Comparison of ENCODE assay signal across 15 cellular contexts in genomic region chr5:110063640-110064592, GRCh38.
DNase-seq lines count a peak whose midpoint lies in the region; ATAC-seq and TF ChIP-seq lines count a peak whose summit lies in the region.
"Had no signal": no experiment of that assay in that cellular context is flagged by ENCODE, and none has a peak within 500 bp of the region (broad histone marks: within the 10 kb centered on the region; RNA-seq: fewer than 3 reads in every experiment).

No MANE protein-coding gene starts in this region.

- 73 to 77% methylated on average over 7 of the region's 7 CpGs for WGBS in GM23248 (ENCODE audit: low coverage in 1 of 2, low lambda C conversion rate in 2 of 2, missing lambda C conversion rate in 2 of 2), 2 experiments
- 75% methylated on average over 7 of the region's 7 CpGs for WGBS in hepatocyte (ENCODE audit: low lambda C conversion rate, missing lambda C conversion rate)
- 58 to 69% methylated on average over 7 of the region's 7 CpGs for WGBS in body of pancreas, 2 donors

- no peak for TF ChIP-seq POLR2A in body of pancreas (IDR thresholded peaks at IDR 0.05)

- H3K27me3 ChIP-seq in ACC112 (ENCODE audit: insufficient read depth, low read length) (no peaks in the 10 kb centered on the region), GM23248 (replicated peaks; ENCODE audit: insufficient read depth) (no peaks in the 10 kb centered on the region), adipocyte (replicated peaks; ENCODE audit: control insufficient read depth, insufficient read depth, low read length) (no peaks in the 10 kb centered on the region), hepatocyte (no peaks in the 10 kb centered on the region), body of pancreas (no peaks in the 10 kb centered on the region)

- H3K27ac ChIP-seq in ACC112 (ENCODE audit: low read depth, low read length) (no peak overlapping the region), GM23248 (no peak overlapping the region), hepatocyte (no peak overlapping the region), body of pancreas (no peak overlapping the region)
- H3K27ac ChIP-seq: parathyroid adenoma had no signal

- no peaks in the 10 kb centered on the region for H4K20me1 ChIP-seq in GM23248 (ENCODE audit: insufficient read depth)
- H4K20me1 ChIP-seq in hepatocyte (ENCODE audit: insufficient read depth, poor library complexity, severe bottlenecking) = no peaks in the 10 kb centered on the region

- peak; percentile 70 for DNase-seq in GM23248
- peak; percentile 48 for DNase-seq in adipocyte (ENCODE audit: low read depth)
- peak; percentile 14 for DNase-seq in hepatocyte (ENCODE audit: low spot score)
- no peak for DNase-seq in body of pancreas
- no peak for DNase-seq in left lobe of liver (ENCODE audit: low spot score)
- no peak for DNase-seq in NCI-H2029 treated with DMSO at 0.1 percent for 48 hours (lab: John Stamatoyannopoulos, UW)
- DNase-seq in NCI-H2171 treated with DMSO at 0.1 percent for 48 hours (lab: John Stamatoyannopoulos, UW) = no peak
- DNase-seq: activated CD4-positive, alpha-beta T cell treated with anti-CD3 and anti-CD28 coated beads for 1 hour; effector CD4-positive, alpha-beta T cell; IMR-90; islet precursor cell; NCI-H1105 had no signal

- H3K9ac ChIP-seq in GM23248 = no peak overlapping the region
- H3K9ac ChIP-seq in adipocyte (ENCODE audit: low read length) = no peak overlapping the region
- H3K9ac ChIP-seq: parathyroid adenoma had no signal

- no peaks in the 10 kb centered on the region; the same call in 1 of the 2 replicates for H3F3A ChIP-seq in GM23248 (ENCODE audit: insufficient read depth)

- in situ Hi-C loops in GM23248 (cut with MboI) = no loop called here

- H3K79me2 ChIP-seq in ACC112 (ENCODE audit: control insufficient read depth, insufficient read depth, low read length, unreplicated experiment) = no peaks in the 10 kb centered on the region
- H3K79me2 ChIP-seq in GM23248 (ENCODE audit: insufficient read depth) = no peaks in the 10 kb centered on the region
- no peaks in the 10 kb centered on the region for H3K79me2 ChIP-seq in hepatocyte
- H3K79me2 ChIP-seq: parathyroid adenoma had no signal

- intact Hi-C loops in body of pancreas (cut with DNase I) = no loop called here

- H3K9me3 ChIP-seq in GM23248 (ENCODE audit: low read depth) (no peaks in the 10 kb centered on the region), adipocyte (ENCODE audit: control insufficient read depth, low read length) (peaks cover under 1% of the 10 kb centered on the region), hepatocyte (ENCODE audit: low read depth) (no peaks in the 10 kb centered on the region), body of pancreas (no peaks in the 10 kb centered on the region)
- H3K9me3 ChIP-seq: HAP-1 had no signal

- H3K4me1 ChIP-seq in ACC112 (ENCODE audit: control insufficient read depth, insufficient read depth, low read length, unreplicated experiment) = peaks cover 10% of the 10 kb centered on the region
- H3K4me1 ChIP-seq in GM23248 (ENCODE audit: insufficient read depth) = peaks cover 10% of the 10 kb centered on the region; the same call in 1 of the 2 replicates
- H3K4me1 ChIP-seq in adipocyte (ENCODE audit: control insufficient read depth, insufficient read depth, low read length) = no peaks in the 10 kb centered on the region
- no peaks in the 10 kb centered on the region for H3K4me1 ChIP-seq in hepatocyte (ENCODE audit: insufficient read depth)
- no peaks in the 10 kb centered on the region for H3K4me1 ChIP-seq in body of pancreas
- H3K4me1 ChIP-seq: HAP-1, parathyroid adenoma had no signal

- ATAC-seq in body of pancreas (no peak), left lobe of liver (no peak)

- H3K4me3 ChIP-seq in ACC112 (ENCODE audit: low read depth, low read length) (no peak overlapping the region), GM23248 (no peak overlapping the region), adipocyte (ENCODE audit: low read length) (no peak overlapping the region), hepatocyte (no peak overlapping the region), body of pancreas (no peak overlapping the region)
- H3K4me3 ChIP-seq: HAP-1 had no signal

- peak overlapping the region; percentile 10 for H2AFZ ChIP-seq in ACC112 (ENCODE audit: low read length, unreplicated experiment)
- peak overlapping the region; percentile 5; the same call in 1 of the 2 replicates for H2AFZ ChIP-seq in GM23248
- H2AFZ ChIP-seq in hepatocyte = no peak overlapping the region
- H2AFZ ChIP-seq: parathyroid adenoma had no signal

- H3K9me2 ChIP-seq in GM23248 (ENCODE audit: insufficient read depth) = no peaks in the 10 kb centered on the region; the same call in 1 of the 2 replicates
- no peaks in the 10 kb centered on the region for H3K9me2 ChIP-seq in hepatocyte (replicated peaks; ENCODE audit: insufficient read depth)

- H3K4me2 ChIP-seq in GM23248 (ENCODE audit: unreplicated experiment) (no peak overlapping the region), hepatocyte (no peak overlapping the region)

- TF ChIP-seq CTCF in hepatocyte (IDR thresholded peaks at IDR 0.05; ENCODE audit: poor library complexity) = no peak
- TF ChIP-seq CTCF in body of pancreas (IDR thresholded peaks at IDR 0.05) = no peak

- H3K36me3 ChIP-seq in ACC112 (ENCODE audit: insufficient read depth, low read length) = no peaks in the 10 kb centered on the region
- no peaks in the 10 kb centered on the region for H3K36me3 ChIP-seq in GM23248 (ENCODE audit: low read depth)
- H3K36me3 ChIP-seq in adipocyte (ENCODE audit: control insufficient read depth, insufficient read depth, low read length, severe bottlenecking) = no peaks in the 10 kb centered on the region
- no peaks in the 10 kb centered on the region for H3K36me3 ChIP-seq in hepatocyte (replicated peaks; ENCODE audit: insufficient read depth, low read depth)
- no peaks in the 10 kb centered on the region for H3K36me3 ChIP-seq in body of pancreas (replicated peaks in 1 of 2; ENCODE audit: insufficient read depth in 1 of 2, low read depth in 2 of 2)
- H3K36me3 ChIP-seq: HAP-1 had no signal

Comparison
In these comparisons a context has a peak if more than half of its experiments do, and no peak if none do; other contexts are left out.
1. DNase-seq: peak in GM23248 (single experiment), adipocyte (single experiment) and hepatocyte (single experiment); none in body of pancreas (0 of 4), left lobe of liver (single experiment), NCI-H2029 treated with DMSO at 0.1 percent for 48 hours (single experiment) and NCI-H2171 treated with DMSO at 0.1 percent for 48 hours (single experiment).